Comparison of ENCODE assay signal across 8 cellular contexts in genomic region chr19:47275866-47276461, GRCh38. TPM values are rescaled to one million over a fixed set of nuclear protein-coding genes. Genes with fewer than 3 reads are reported as not detected.
A peak's percentile ranks its signal among the peaks of the same experiment; 100 is the strongest.
DNase-seq lines count a peak whose midpoint lies in the region; ATAC-seq and TF ChIP-seq lines count a peak whose summit lies in the region.
"Had no signal": no experiment of that assay in that cellular context is flagged by ENCODE, and none has a peak within 500 bp of the region (broad histone marks: within the 10 kb centered on the region; RNA-seq: fewer than 3 reads in every experiment).

No MANE protein-coding gene starts in this region.

- CTCF ChIA-PET in T-cell (lab: Charles Lee) = interaction anchor here (0.5 to 1.5 kb wide), 6 partner anchors 14 to 1605 kb away, joined by 3 to 5 read pairs (median 4); partner anchors contain the start of genes CCDC9 (in 1 of the 2) and DHX34 (in 1 of the 2)

- H3K4me3 ChIP-seq in GM23248 (peak overlapping the region; percentile 64; the same call in 1 of the 2 replicates), heart right ventricle (peak overlapping the region in 6 of 10 donors; percentile 71 to 84 (median 79)), smooth muscle cell (no peak overlapping the region)

- H3K36me3 Mint-ChIP-seq in T-cell = no peaks in the 10 kb centered on the region

- H3K27ac ChIP-seq in GM23248 = peak overlapping the region; percentile 92
- peak overlapping the region in 9 of 10 donors; percentile 71 to 99 (median 88) for H3K27ac ChIP-seq in heart right ventricle
- peak overlapping the region; percentile 72 for H3K27ac ChIP-seq in smooth muscle cell (ENCODE audit: low read depth)

- no peaks in the 10 kb centered on the region for H3K27me3 ChIP-seq in GM23248 (replicated peaks; ENCODE audit: insufficient read depth)
- no peaks in the 10 kb centered on the region for H3K27me3 ChIP-seq in heart right ventricle
- H3K27me3 ChIP-seq in smooth muscle cell (ENCODE audit: low read depth) = no peaks in the 10 kb centered on the region

- H3K9me3 Mint-ChIP-seq in T-cell = no peaks in the 10 kb centered on the region

- no peaks in the 10 kb centered on the region for H3K27me3 Mint-ChIP-seq in T-cell

- 28 to 31% methylated on average over 12 of the region's 12 CpGs for WGBS in GM23248 (ENCODE audit: low coverage in 1 of 2, low lambda C conversion rate in 2 of 2, missing lambda C conversion rate in 2 of 2), 2 experiments
- WGBS in heart right ventricle, 2 donors = 48 to 57% methylated on average over 12 of the region's 12 CpGs
- 73% methylated on average over 12 of the region's 12 CpGs for WGBS in smooth muscle cell (ENCODE audit: low lambda C conversion rate)

- no peak overlapping the region for H2AFZ ChIP-seq in GM23248
- H2AFZ ChIP-seq in smooth muscle cell (ENCODE audit: low read depth) = no peak overlapping the region

- ATAC-seq in T-cell (replicated peaks in 1 of 4) = no peak
- ATAC-seq in heart right ventricle = peak in 2 of 8 donors; percentile 0 to 8
- no peak for ATAC-seq in HG03378 (IDR thresholded peaks at IDR 0.05; ENCODE audit: unreplicated experiment)

- no peaks in the 10 kb centered on the region for H3K36me3 ChIP-seq in GM23248 (ENCODE audit: low read depth)
- peaks cover 0 to 14% (median 5%) of the 10 kb centered on the region in 9 donors for H3K36me3 ChIP-seq in heart right ventricle
- H3K36me3 ChIP-seq in smooth muscle cell (ENCODE audit: low read depth) = no peaks in the 10 kb centered on the region

- H4K20me1 ChIP-seq in GM23248 (ENCODE audit: insufficient read depth) (no peaks in the 10 kb centered on the region), smooth muscle cell (ENCODE audit: low read depth) (peaks cover 15% of the 10 kb centered on the region)

- H3K79me2 ChIP-seq in GM23248 (ENCODE audit: insufficient read depth) (no peaks in the 10 kb centered on the region; the same call in 1 of the 2 replicates), smooth muscle cell (ENCODE audit: low read depth) (no peaks in the 10 kb centered on the region)

- H3F3A ChIP-seq in GM23248 (ENCODE audit: insufficient read depth) (peaks cover 30% of the 10 kb centered on the region), smooth muscle cell (ENCODE audit: low read depth) (peaks cover 22% of the 10 kb centered on the region)

- peak overlapping the region in 1 of 2 donors; percentile 48 for H3K27ac Mint-ChIP-seq in T-cell

- DNase-seq in GM23248 = peak; percentile 91
- no peak for DNase-seq in T-cell
- DNase-seq in heart right ventricle = peak; percentile 63 to 69
- no peak for DNase-seq in smooth muscle cell (lab: John Stamatoyannopoulos, UW; ENCODE audit: unreplicated experiment)
- no peak for DNase-seq in germinal center (ENCODE audit: low spot score)
- DNase-seq in kidney tubule cell (ENCODE audit: low spot score) = no peak

- no peaks in the 10 kb centered on the region for H3K9me2 ChIP-seq in GM23248 (ENCODE audit: insufficient read depth)

- POLR2A ChIA-PET in T-cell (lab: Charles Lee) = interaction anchor here in 1 of 2 donors (0.6 kb wide), 1 partner anchor 8 kb away, joined by 3 read pairs; no protein-coding TSS in a partner anchor

- TF ChIP-seq CTCF in heart right ventricle (IDR thresholded peaks at IDR 0.05) = no peak
- no peak for TF ChIP-seq CTCF in smooth muscle cell (IDR thresholded peaks at IDR 0.05; ENCODE audit: borderline replicate concordance, insufficient read depth, poor library complexity, severe bottlenecking)

- peaks cover 18 to 21% (median 19%) of the 10 kb centered on the region in 3 donors for H3K4me1 Mint-ChIP-seq in T-cell

- H3K4me3 Mint-ChIP-seq in T-cell = peak overlapping the region; percentile 69 to 96 (median 79)

- H3K4me2 ChIP-seq in GM23248 (ENCODE audit: unreplicated experiment) = peak overlapping the region; percentile 80
- peak overlapping the region; percentile 88 for H3K4me2 ChIP-seq in smooth muscle cell

- peak overlapping the region; percentile 78 for H3K9ac ChIP-seq in GM23248
- H3K9ac ChIP-seq in smooth muscle cell (ENCODE audit: low read depth) = no peak overlapping the region

- H3K9me3 ChIP-seq in GM23248 (ENCODE audit: low read depth) (no peaks in the 10 kb centered on the region), heart right ventricle (no peaks in the 10 kb centered on the region), smooth muscle cell (replicated peaks; ENCODE audit: low read depth) (no peaks in the 10 kb centered on the region)

- in situ Hi-C loops in GM23248 (cut with MboI) = no loop called here

- intact Hi-C loops in heart right ventricle (cut with DNase I) = no loop called here

- H3K4me1 ChIP-seq in GM23248 (ENCODE audit: insufficient read depth) (peaks cover 27% of the 10 kb centered on the region), heart right ventricle (peaks cover 11 to 59% (median 42%) of the 10 kb centered on the region in 9 donors), smooth muscle cell (ENCODE audit: low read depth) (peaks cover 19% of the 10 kb centered on the region)

RNA-seq across cellular contexts. Expression of gene INAFM1, which starts 1.3 kb away (rescaled TPM):
- total RNA-seq in GM23248 (2014; rRNA removed; shearing (Covaris generic)) = 2.9 and 5.2 TPM in 2 replicates
- polyA plus RNA-seq in GM23248 (2016; fragmentation: Nextera tagmentation; extraction: Ambion mirVana) (14.1 and 14.5 TPM in 2 replicates), heart right ventricle (10 to 100 TPM; 13.7 to 16.4 TPM), smooth muscle cell (29.7 and 31.5 TPM in 2 replicates)
- total RNA-seq in T-cell (10 to 100 TPM; 11.3 to 19.2 (median 15.6) TPM), heart right ventricle (10 to 100 TPM in 8 of 10 donors, 1 to 10 TPM in 2; 9.2 to 14.2 (median 11.6) TPM), smooth muscle cell (7.2 and 8.0 TPM in 2 replicates)

RNA-seq across cellular contexts. Expression of gene CCDC9, which starts 19.6 kb away (rescaled TPM):
- total RNA-seq in GM23248 (2014; rRNA removed; shearing (Covaris generic)) = 7.3 and 11.1 TPM in 2 replicates
- 4.1 and 5.8 TPM in 2 replicates for polyA plus RNA-seq in GM23248 (2016; fragmentation: Nextera tagmentation; extraction: Ambion mirVana)
- total RNA-seq in T-cell = 10 to 100 TPM; 40.4 to 57.2 (median 49.7) TPM
- 10 to 100 TPM; 14.2 to 28.7 (median 17.4) TPM for total RNA-seq in heart right ventricle
- 10 to 100 TPM; 15.8 to 31.1 TPM for polyA plus RNA-seq in heart right ventricle
- total RNA-seq in smooth muscle cell = 4.7 and 6.4 TPM in 2 replicates
- 12.7 and 29.5 TPM in 2 replicates for polyA plus RNA-seq in smooth muscle cell

RNA-seq across cellular contexts. Expression of gene C5AR1, which starts 33.7 kb away (rescaled TPM):
- total RNA-seq in GM23248 (2014; rRNA removed; shearing (Covaris generic)) = 0.51 TPM in 1 of 2 replicates, not detected in the other
- 0.10 and 0.46 TPM in 2 replicates for polyA plus RNA-seq in GM23248 (2016; fragmentation: Nextera tagmentation; extraction: Ambion mirVana)
- total RNA-seq in T-cell = 1 to 10 TPM; 1.8 to 2.4 (median 2.2) TPM
- total RNA-seq in heart right ventricle = 10 to 100 TPM in 3 of 10 donors, 1 to 10 TPM in 7; 4.5 to 18.6 (median 6.9) TPM
- polyA plus RNA-seq in heart right ventricle = 1 to 10 TPM; 1.7 to 5.4 TPM
- 0.49 and 1.6 TPM in 2 replicates for total RNA-seq in smooth muscle cell
- 0.48 and 1.1 TPM in 2 replicates for polyA plus RNA-seq in smooth muscle cell
- total RNA-seq: lung microvascular endothelial cell had no signal

RNA-seq across cellular contexts. Expression of gene BBC3, which starts 45.0 kb away (rescaled TPM):
- 11.9 and 14.6 TPM in 2 replicates for total RNA-seq in GM23248 (2014; rRNA removed; shearing (Covaris generic))
- polyA plus RNA-seq in GM23248 (2016; fragmentation: Nextera tagmentation; extraction: Ambion mirVana) (6.2 and 6.3 TPM in 2 replicates), heart right ventricle (1 to 10 TPM; 4.1 to 6.0 TPM), smooth muscle cell (28.2 and 29.9 TPM in 2 replicates)
- total RNA-seq in T-cell (10 to 100 TPM; 20.0 to 48.6 (median 39.2) TPM), heart right ventricle (1 to 10 TPM; 2.4 to 5.5 (median 3.5) TPM), smooth muscle cell (8.2 and 10.2 TPM in 2 replicates)

RNA-seq across cellular contexts. Expression of gene C5AR2, which starts 56.0 kb away (rescaled TPM):
- 1.3 and 1.9 TPM in 2 replicates for total RNA-seq in GM23248 (2014; rRNA removed; shearing (Covaris generic))
- polyA plus RNA-seq in GM23248 (2016; fragmentation: Nextera tagmentation; extraction: Ambion mirVana) (0.03 and 0.29 TPM in 2 replicates), heart right ventricle (under 1 TPM; 0.22 to 0.51 TPM), smooth muscle cell (not detected in 2 replicates)
- total RNA-seq in T-cell (1 to 10 TPM in 2 of 5 donors, under 1 TPM in 3; 0.40 to 1.5 (median 0.79) TPM), heart right ventricle (1 to 10 TPM in 3 of 10 donors, under 1 TPM in 7; 0.28 to 2.3 (median 0.59) TPM), smooth muscle cell (0.09 and 0.49 TPM in 2 replicates)

Comparison
In these comparisons a context has a peak if more than half of its experiments do, and no peak if none do; other contexts are left out.
1. DNase-seq: peak in GM23248 (single experiment) and heart right ventricle (2 of 2); none in T-cell (0 of 34), smooth muscle cell (single experiment), germinal center (single experiment) and kidney tubule cell (single experiment).
2. Peak in every context shown above with its lines, with median percentiles within 50 percentile points of each other: H3K27ac ChIP-seq.